23 cellular contexts compared by ENCODE assay signal in the genomic region with DNA sequence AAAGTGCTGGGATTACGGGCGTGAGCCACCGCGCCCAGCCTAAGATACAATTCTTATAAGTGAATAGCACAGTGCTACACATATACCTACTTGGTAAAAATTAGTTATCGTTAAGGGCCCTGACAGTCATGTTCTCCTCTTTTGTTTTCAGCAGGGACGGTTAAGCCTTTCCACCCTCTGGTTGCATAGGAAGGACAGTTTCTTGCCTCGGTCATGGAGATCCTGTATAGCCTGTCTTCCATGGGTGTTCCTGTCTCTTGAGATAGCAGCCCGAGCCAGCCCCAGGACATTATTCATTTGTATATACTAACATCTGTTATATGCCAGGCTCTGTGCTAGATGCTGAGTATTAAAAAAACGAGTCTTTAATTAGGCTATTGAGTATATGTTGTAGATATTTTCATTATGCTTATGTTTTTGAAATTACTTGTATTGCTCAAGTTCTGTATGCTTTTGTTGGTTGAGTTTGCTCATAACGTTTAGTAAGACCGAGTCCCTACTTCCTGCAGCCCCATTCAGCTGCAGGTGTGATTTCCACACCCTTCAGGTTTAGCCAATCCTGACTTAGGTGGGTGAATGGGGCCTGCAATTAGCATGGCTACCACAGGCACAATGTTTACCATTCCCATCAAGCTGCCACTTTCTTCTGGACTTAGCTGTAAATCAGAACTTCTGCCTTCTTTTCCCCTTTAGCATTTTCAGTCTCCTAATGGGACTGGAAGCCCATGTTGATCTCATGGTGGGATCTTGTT. TPM values are rescaled to one million over a fixed set of nuclear protein-coding genes. Genes with fewer than 3 reads are reported as not detected.
DNase-seq lines count a peak whose midpoint lies in the region; ATAC-seq and TF ChIP-seq lines count a peak whose summit lies in the region.
"Had no signal": no experiment of that assay in that cellular context is flagged by ENCODE, and none has a peak within 500 bp of the region (broad histone marks: within the 10 kb centered on the region; RNA-seq: fewer than 3 reads in every experiment).

No MANE protein-coding gene starts in this region.

- H3K36me3 ChIP-seq in HUES48 (ENCODE audit: control insufficient read depth, insufficient read depth, low read length) (no peaks in the 10 kb centered on the region), uterus (no peaks in the 10 kb centered on the region)
- H3K36me3 ChIP-seq: thoracic aorta had no signal

- intact Hi-C loops in activated CD8-positive, alpha-beta T cell treated with anti-CD3 and anti-CD28 coated beads for 36 hours (cut with micrococcal nuclease) = no loop called here
- intact Hi-C loops in uterus (cut with DNase I; ENCODE audit: low total_unique reads) = no loop called here

- H3K4me1 ChIP-seq in HUES48 (ENCODE audit: control insufficient read depth, insufficient read depth, low read length) = peaks cover 30% of the 10 kb centered on the region
- peaks cover 0 to 4% of the 10 kb centered on the region in 2 donors for H3K4me1 ChIP-seq in uterus

- H3K4me3 ChIP-seq in HUES48 (ENCODE audit: low read depth, low read length) = no peak overlapping the region
- H3K4me3 ChIP-seq in uterus = no peak overlapping the region
- H3K4me3 ChIP-seq: hepatocyte, thoracic aorta had no signal

- H3K27ac ChIP-seq in HUES48 (ENCODE audit: low read depth, low read length) (peak overlapping the region; percentile 4), uterus (no peak overlapping the region)
- H3K27ac ChIP-seq: C4-2B, hepatocyte, KMS-11, thoracic aorta had no signal

- peaks cover 11% of the 10 kb centered on the region for H3K36me3 Mint-ChIP-seq in activated CD8-positive, alpha-beta T cell treated with anti-CD3 and anti-CD28 coated beads for 36 hours (ENCODE audit: low read depth)
- peaks cover 11% of the 10 kb centered on the region for H3K36me3 Mint-ChIP-seq in activated CD8-positive, alpha-beta T cell treated with anti-CD3 and anti-CD28 coated beads, Interleukin-2, amount 10 ng/mL, durations not matched to agents 7 days and 5 days (ENCODE audit: low read depth)
- peaks cover 10% of the 10 kb centered on the region for H3K36me3 Mint-ChIP-seq in effector memory CD8-positive, alpha-beta T cell (ENCODE audit: insufficient read depth)
- peaks cover 17% of the 10 kb centered on the region for H3K36me3 Mint-ChIP-seq in nephron progenitor cell (ENCODE audit: low read depth)

- no peak for TF ChIP-seq CTCF in activated CD8-positive, alpha-beta T cell treated with anti-CD3 and anti-CD28 coated beads for 36 hours (IDR thresholded peaks at IDR 0.05)
- TF ChIP-seq CTCF in nephron progenitor cell (IDR thresholded peaks at IDR 0.05) (no peak), uterus (IDR thresholded peaks at IDR 0.05) (no peak)

- peaks cover 72% of the 10 kb centered on the region for H3K4me1 Mint-ChIP-seq in activated CD8-positive, alpha-beta T cell treated with anti-CD3 and anti-CD28 coated beads for 36 hours (ENCODE audit: low read depth)
- H3K4me1 Mint-ChIP-seq in activated CD8-positive, alpha-beta T cell treated with anti-CD3 and anti-CD28 coated beads, Interleukin-2, amount 10 ng/mL, durations not matched to agents 7 days and 5 days (ENCODE audit: low read depth) = peaks cover 56% of the 10 kb centered on the region
- peaks cover 47 to 85% of the 10 kb centered on the region in 2 donors for H3K4me1 Mint-ChIP-seq in effector memory CD8-positive, alpha-beta T cell (ENCODE audit: low read depth in 2 of 2)
- H3K4me1 Mint-ChIP-seq in nephron progenitor cell = peaks cover 28% of the 10 kb centered on the region

- POLR2A ChIA-PET in activated CD8-positive, alpha-beta T cell treated with anti-CD3 and anti-CD28 coated beads for 36 hours (lab: Charles Lee) = interaction anchor here (0.8 to 1.5 kb wide), 2 partner anchors 11 to 22 kb away, joined by 4 read pairs; no protein-coding TSS in a partner anchor
- POLR2A ChIA-PET in activated CD8-positive, alpha-beta T cell treated with anti-CD3 and anti-CD28 coated beads, Interleukin-2, amount 10 ng/mL, durations not matched to agents 7 days and 5 days (lab: Charles Lee) = no interaction called here

- DNase-seq in activated CD8-positive, alpha-beta T cell treated with anti-CD3 and anti-CD28 coated beads for 36 hours = peak; percentile 21
- no peak for DNase-seq in activated CD8-positive, alpha-beta T cell treated with anti-CD3 and anti-CD28 coated beads, Interleukin-2, amount 10 ng/mL, durations not matched to agents 7 days and 5 days
- DNase-seq in effector memory CD8-positive, alpha-beta T cell = no peak
- DNase-seq in nephron progenitor cell = no peak
- no peak for DNase-seq in SK-N-DZ (ENCODE audit: low spot score)
- DNase-seq in uterus = no peak
- DNase-seq: activated CD4-positive, alpha-beta T cell treated with anti-CD3 and anti-CD28 coated beads, Interleukin-2, amount 10 ng/mL, durations not matched to agents 24 days and 14 days; activated CD8-positive, alpha-beta memory T cell treated with anti-CD3 and anti-CD28 coated beads, Interleukin-2, amount 50 U/mL, for 4 hours; activated effector memory CD4-positive, alpha-beta T cell treated with anti-CD3 and anti-CD28 coated beads, Interleukin-2, amount 50 U/mL, for 16 hours; dermis blood vessel endothelial cell; DND-41; foreskin fibroblast; islet precursor cell; NCI-H526 treated with DMSO at 0.1 percent for 48 hours; PC-3; SIG-M5; T-helper 1 cell had no signal

- H3K27me3 ChIP-seq in HUES48 (ENCODE audit: control insufficient read depth, insufficient read depth, low read length) (no peaks in the 10 kb centered on the region), uterus (no peaks in the 10 kb centered on the region)
- H3K27me3 ChIP-seq: hepatocyte had no signal

- H3K27ac Mint-ChIP-seq in activated CD8-positive, alpha-beta T cell treated with anti-CD3 and anti-CD28 coated beads for 36 hours = no peak overlapping the region
- no peak overlapping the region for H3K27ac Mint-ChIP-seq in activated CD8-positive, alpha-beta T cell treated with anti-CD3 and anti-CD28 coated beads, Interleukin-2, amount 10 ng/mL, durations not matched to agents 7 days and 5 days
- peak overlapping the region; percentile 42 to 65 for H3K27ac Mint-ChIP-seq in effector memory CD8-positive, alpha-beta T cell
- peak overlapping the region; percentile 53 for H3K27ac Mint-ChIP-seq in nephron progenitor cell
- H3K27ac Mint-ChIP-seq: activated CD4-positive, alpha-beta T cell treated with anti-CD3 and anti-CD28 coated beads, Interleukin-2, amount 10 ng/mL, durations not matched to agents 24 days and 14 days had no signal

- H3K9me3 ChIP-seq in HUES48 (ENCODE audit: control insufficient read depth, insufficient read depth, low read length) (no peaks in the 10 kb centered on the region), uterus (no peaks in the 10 kb centered on the region)
- H3K9me3 ChIP-seq: thoracic aorta had no signal

- H3K4me3 Mint-ChIP-seq in activated CD8-positive, alpha-beta T cell treated with anti-CD3 and anti-CD28 coated beads for 36 hours = no peak overlapping the region
- no peak overlapping the region for H3K4me3 Mint-ChIP-seq in activated CD8-positive, alpha-beta T cell treated with anti-CD3 and anti-CD28 coated beads, Interleukin-2, amount 10 ng/mL, durations not matched to agents 7 days and 5 days
- H3K4me3 Mint-ChIP-seq in effector memory CD8-positive, alpha-beta T cell = peak overlapping the region; percentile 24 to 46
- no peak overlapping the region for H3K4me3 Mint-ChIP-seq in nephron progenitor cell
- H3K4me3 Mint-ChIP-seq: activated CD4-positive, alpha-beta T cell treated with anti-CD3 and anti-CD28 coated beads, Interleukin-2, amount 10 ng/mL, durations not matched to agents 24 days and 14 days had no signal

- CTCF ChIA-PET in activated CD8-positive, alpha-beta T cell treated with anti-CD3 and anti-CD28 coated beads for 36 hours (lab: Charles Lee) = interaction anchor here (0.7 to 18.4 kb wide), 29 partner anchors 9 to 184 kb away, joined by 3 to 184 read pairs (median 6); partner anchors contain the start of gene CCSER2
- CTCF ChIA-PET in activated CD8-positive, alpha-beta T cell treated with anti-CD3 and anti-CD28 coated beads, Interleukin-2, amount 10 ng/mL, durations not matched to agents 7 days and 5 days (lab: Charles Lee) = interaction anchor here (0.7 to 7.2 kb wide), 21 partner anchors 9 to 185 kb away, joined by 3 to 72 read pairs (median 5); partner anchors contain the start of gene CCSER2

- no peak for TF ChIP-seq POLR2A in uterus (IDR thresholded peaks at IDR 0.05)

- no peak overlapping the region for H3K9ac ChIP-seq in HUES48 (ENCODE audit: low read depth, low read length)
- H3K9ac ChIP-seq: KMS-11 had no signal

- no peaks in the 10 kb centered on the region for H3K27me3 Mint-ChIP-seq in activated CD8-positive, alpha-beta T cell treated with anti-CD3 and anti-CD28 coated beads for 36 hours
- no peaks in the 10 kb centered on the region for H3K27me3 Mint-ChIP-seq in activated CD8-positive, alpha-beta T cell treated with anti-CD3 and anti-CD28 coated beads, Interleukin-2, amount 10 ng/mL, durations not matched to agents 7 days and 5 days (ENCODE audit: low read depth)
- H3K27me3 Mint-ChIP-seq in effector memory CD8-positive, alpha-beta T cell = no peaks in the 10 kb centered on the region
- no peaks in the 10 kb centered on the region for H3K27me3 Mint-ChIP-seq in nephron progenitor cell (ENCODE audit: low read depth, poor library complexity)
- H3K27me3 Mint-ChIP-seq: activated CD4-positive, alpha-beta T cell treated with anti-CD3 and anti-CD28 coated beads, Interleukin-2, amount 10 ng/mL, durations not matched to agents 24 days and 14 days had no signal

- H3K9me3 Mint-ChIP-seq in activated CD8-positive, alpha-beta T cell treated with anti-CD3 and anti-CD28 coated beads for 36 hours = no peaks in the 10 kb centered on the region
- H3K9me3 Mint-ChIP-seq in activated CD8-positive, alpha-beta T cell treated with anti-CD3 and anti-CD28 coated beads, Interleukin-2, amount 10 ng/mL, durations not matched to agents 7 days and 5 days (ENCODE audit: insufficient read depth) = no peaks in the 10 kb centered on the region
- H3K9me3 Mint-ChIP-seq in effector memory CD8-positive, alpha-beta T cell = no peaks in the 10 kb centered on the region
- peaks cover 15% of the 10 kb centered on the region for H3K9me3 Mint-ChIP-seq in nephron progenitor cell
- H3K9me3 Mint-ChIP-seq: activated CD4-positive, alpha-beta T cell treated with anti-CD3 and anti-CD28 coated beads, Interleukin-2, amount 10 ng/mL, durations not matched to agents 24 days and 14 days had no signal

- peak; percentile 31 for ATAC-seq in activated CD8-positive, alpha-beta T cell treated with anti-CD3 and anti-CD28 coated beads for 36 hours
- ATAC-seq in activated CD8-positive, alpha-beta T cell treated with anti-CD3 and anti-CD28 coated beads, Interleukin-2, amount 10 ng/mL, durations not matched to agents 7 days and 5 days = no peak
- no peak for ATAC-seq in effector memory CD8-positive, alpha-beta T cell (replicated peaks)
- ATAC-seq in GM21423 (IDR thresholded peaks at IDR 0.05; ENCODE audit: unreplicated experiment) = no peak

RNA-seq across cellular contexts. Expression of gene CCSER2, which starts 24.8 kb away (rescaled TPM):
- total RNA-seq in activated CD8-positive, alpha-beta T cell treated with anti-CD3 and anti-CD28 coated beads for 36 hours = 10 to 100 TPM; 56.9 to 57.5 TPM
- total RNA-seq in activated CD8-positive, alpha-beta T cell treated with anti-CD3 and anti-CD28 coated beads, Interleukin-2, amount 10 ng/mL, durations not matched to agents 7 days and 5 days = 10 to 100 TPM; 77.8 to 78.8 TPM
- 12.6 and 14.2 TPM in 2 replicates for polyA plus RNA-seq in SK-N-DZ (2014; cell fraction: cytosol; rRNA removed)
- polyA plus RNA-seq in SK-N-DZ (2014; cell fraction: nucleus; rRNA removed) = 8.4 and 10.2 TPM in 2 replicates
- total RNA-seq in uterus = 100 to 1,000 TPM in 1 of 4 donors, 10 to 100 TPM in 3; 40.5 to 112 (median 54.0) TPM

Comparison
In these comparisons a context has a peak if more than half of its experiments do, and no peak if none do; other contexts are left out.
1. H3K27ac Mint-ChIP-seq: peak in effector memory CD8-positive, alpha-beta T cell (2 of 2) and nephron progenitor cell (single experiment); none in activated CD8-positive, alpha-beta T cell treated with anti-CD3 and anti-CD28 coated beads for 36 hours (single experiment) and activated CD8-positive, alpha-beta T cell treated with anti-CD3 and anti-CD28 coated beads, Interleukin-2, amount 10 ng/mL, durations not matched to agents 7 days and 5 days (single experiment).
2. H3K4me3 Mint-ChIP-seq: peak in effector memory CD8-positive, alpha-beta T cell (2 of 2); none in activated CD8-positive, alpha-beta T cell treated with anti-CD3 and anti-CD28 coated beads for 36 hours (single experiment), activated CD8-positive, alpha-beta T cell treated with anti-CD3 and anti-CD28 coated beads, Interleukin-2, amount 10 ng/mL, durations not matched to agents 7 days and 5 days (single experiment) and nephron progenitor cell (single experiment).